37 cellular contexts compared by ENCODE assay signal in genomic region chr7:51521054-51521453, GRCh38.
"Had no signal": no experiment of that assay in that cellular context is flagged by ENCODE, and none has a peak within 500 bp of the region (broad histone marks: within the 10 kb centered on the region; RNA-seq: fewer than 3 reads in every experiment).

No MANE protein-coding gene starts in this region.

- H3K36me3 ChIP-seq: ascending aorta, cardiac muscle cell had no signal

- H3K4me1 ChIP-seq: ascending aorta had no signal

- DNase-seq: activated B cell treated with CpG ODN at 0.5 μM for 24 hours; activated CD4-positive, alpha-beta memory T cell treated with anti-CD3 and anti-CD28 coated beads for 36 hours; activated CD4-positive, alpha-beta T cell treated with anti-CD3 and anti-CD28 coated beads for 4 hours; activated CD4-positive, alpha-beta T cell treated with anti-CD3 and anti-CD28 coated beads, Interleukin-2, amount 10 ng/mL, durations not matched to agents 24 days and 14 days; activated CD4-positive, alpha-beta T cell treated with anti-CD3 and anti-CD28 coated beads, Interleukin-2, amount 50 U/mL, for 1 hour; activated CD4-positive, alpha-beta T cell treated with anti-CD3 and anti-CD28 coated beads, Interleukin-2, amount 50 U/mL, for 4 hours; activated CD4-positive, CD25-positive, alpha-beta regulatory T cell treated with anti-CD3 and anti-CD28 coated beads, Interleukin-2, amount 50 U/mL, for 72 hours; activated CD8-positive, alpha-beta memory T cell treated with anti-CD3 and anti-CD28 coated beads, Interleukin-2, amount 50 U/mL, for 4 hours; activated CD8-positive, alpha-beta T cell treated with anti-CD3 and anti-CD28 coated beads for 36 hours; activated effector memory CD4-positive, alpha-beta T cell treated with Interleukin-2 at 50 U/mL for 16 hours; activated gamma-delta T cell; activated naive CD4-positive, alpha-beta T cell treated with anti-CD3 and anti-CD28 coated beads, Interleukin-2, amount 10 ng/mL, durations not matched to agents 7 days and 5 days; activated naive CD4-positive, alpha-beta T cell treated with Interleukin-2 at 50 U/mL for 16 hours; activated naive CD8-positive, alpha-beta T cell treated with anti-CD3 and anti-CD28 coated beads, Interleukin-2, amount 10 ng/mL, durations not matched to agents 7 days and 5 days; activated naive CD8-positive, alpha-beta T cell treated with anti-CD3 and anti-CD28 coated beads, Interleukin-2, amount 50 U/mL, for 24 hours; activated T-cell treated with anti-CD3 and anti-CD28 coated beads for 4 hours; activated T-cell treated with anti-CD3 and anti-CD28 coated beads, Interleukin-2, amount 50 U/mL, for 1 hour; activated T-cell treated with anti-CD3 and anti-CD28 coated beads, Interleukin-2, amount 50 U/mL, for 48 hours; amygdala; anterior cingulate cortex; caudate nucleus; cerebellar nuclear complex; T-helper 1 cell; T-helper 2 cell; T-helper 9 cell had no signal

- H3K4me1 Mint-ChIP-seq: activated B cell treated with CpG ODN at 0.5 μM for 24 hours; activated CD4-positive, alpha-beta T cell treated with anti-CD3 and anti-CD28 coated beads, Interleukin-2, amount 10 ng/mL, durations not matched to agents 24 days and 14 days; activated naive CD4-positive, alpha-beta T cell treated with anti-CD3 and anti-CD28 coated beads, Interleukin-2, amount 10 ng/mL, durations not matched to agents 7 days and 5 days; activated naive CD4-positive, alpha-beta T cell treated with anti-CD3 and anti-CD28 coated beads, Interleukin-2, amount 50 U/mL, for 24 hours; activated naive CD8-positive, alpha-beta T cell treated with anti-CD3 and anti-CD28 coated beads, Interleukin-2, amount 10 ng/mL, durations not matched to agents 7 days and 5 days; activated naive CD8-positive, alpha-beta T cell treated with anti-CD3 and anti-CD28 coated beads, Interleukin-2, amount 50 U/mL, for 24 hours; central memory CD8-positive, alpha-beta T cell had no signal

- H3K27me3 ChIP-seq: ascending aorta, cardiac muscle cell had no signal

- H3K36me3 Mint-ChIP-seq: activated CD4-positive, alpha-beta memory T cell treated with anti-CD3 and anti-CD28 coated beads for 36 hours; activated naive CD4-positive, alpha-beta T cell treated with anti-CD3 and anti-CD28 coated beads, Interleukin-2, amount 10 ng/mL, durations not matched to agents 7 days and 5 days; activated naive CD4-positive, alpha-beta T cell treated with anti-CD3 and anti-CD28 coated beads, Interleukin-2, amount 50 U/mL, for 24 hours; activated naive CD8-positive, alpha-beta T cell; activated naive CD8-positive, alpha-beta T cell treated with anti-CD3 and anti-CD28 coated beads, Interleukin-2, amount 10 ng/mL, durations not matched to agents 7 days and 5 days; brain had no signal

- H3K27ac ChIP-seq: ascending aorta, cardiac muscle cell, VCaP had no signal

- H3K9me3 Mint-ChIP-seq: activated CD4-positive, alpha-beta memory T cell treated with anti-CD3 and anti-CD28 coated beads for 36 hours; activated CD8-positive, alpha-beta T cell treated with anti-CD3 and anti-CD28 coated beads for 36 hours; activated naive CD4-positive, alpha-beta T cell treated with anti-CD3 and anti-CD28 coated beads, Interleukin-2, amount 10 ng/mL, durations not matched to agents 7 days and 5 days; activated naive CD8-positive, alpha-beta T cell treated with anti-CD3 and anti-CD28 coated beads, Interleukin-2, amount 10 ng/mL, durations not matched to agents 7 days and 5 days; activated naive CD8-positive, alpha-beta T cell treated with anti-CD3 and anti-CD28 coated beads, Interleukin-2, amount 50 U/mL, for 24 hours; activated T-helper 2 cell treated with anti-CD3 and anti-CD28 coated beads, Interferon-gamma antibody, Interleukin-2, Interleukin-4, amounts not matched to agents 10 μg/mL and 5 μg/mL and 100 μg/mL, durations not matched to agents 14 hours and 24 hours and 36 hours; central memory CD8-positive, alpha-beta T cell; T-helper 1 cell treated with Interleukin-12 subunit alpha and Interleukin-12 subunit beta and Interleukin-4 antibody, amounts not matched to agents 30 μg/mL and 1 μg/mL, for 36 hours; T-helper 2 cell treated with Interferon-gamma antibody and Interleukin-4, amounts not matched to agents 5 μg/mL and 100 μg/mL, for 36 hours had no signal

- H3K27ac Mint-ChIP-seq: activated B cell treated with CpG ODN at 0.5 μM for 24 hours; activated CD4-positive, alpha-beta memory T cell treated with anti-CD3 and anti-CD28 coated beads for 36 hours; activated CD4-positive, alpha-beta T cell treated with anti-CD3 and anti-CD28 coated beads, Interleukin-2, amount 10 ng/mL, durations not matched to agents 24 days and 14 days; activated CD8-positive, alpha-beta T cell treated with anti-CD3 and anti-CD28 coated beads for 36 hours; activated naive CD4-positive, alpha-beta T cell treated with anti-CD3 and anti-CD28 coated beads, Interleukin-2, amount 10 ng/mL, durations not matched to agents 7 days and 5 days; activated naive CD4-positive, alpha-beta T cell treated with anti-CD3 and anti-CD28 coated beads, Interleukin-2, amount 50 U/mL, for 24 hours; activated naive CD8-positive, alpha-beta T cell; activated naive CD8-positive, alpha-beta T cell treated with anti-CD3 and anti-CD28 coated beads, Interleukin-2, amount 10 ng/mL, durations not matched to agents 7 days and 5 days; activated naive CD8-positive, alpha-beta T cell treated with anti-CD3 and anti-CD28 coated beads, Interleukin-2, amount 50 U/mL, for 24 hours; activated T-helper 2 cell treated with anti-CD3 and anti-CD28 coated beads, Interferon-gamma antibody, Interleukin-2, Interleukin-4, amounts not matched to agents 10 μg/mL and 5 μg/mL and 100 μg/mL, durations not matched to agents 14 hours and 24 hours and 36 hours; T-helper 1 cell treated with Interleukin-12 subunit alpha and Interleukin-12 subunit beta and Interleukin-4 antibody, amounts not matched to agents 30 μg/mL and 1 μg/mL, for 36 hours; T-helper 2 cell treated with Interferon-gamma antibody and Interleukin-4, amounts not matched to agents 5 μg/mL and 100 μg/mL, for 36 hours had no signal

- ATAC-seq: activated CD8-positive, alpha-beta T cell treated with anti-CD3 and anti-CD28 coated beads for 36 hours; activated naive CD8-positive, alpha-beta T cell treated with anti-CD3 and anti-CD28 coated beads, Interleukin-2, amount 50 U/mL, for 24 hours had no signal

- H3K4me3 Mint-ChIP-seq: activated B cell treated with CpG ODN at 0.5 μM for 24 hours; activated CD4-positive, alpha-beta memory T cell treated with anti-CD3 and anti-CD28 coated beads for 36 hours; activated CD4-positive, alpha-beta T cell treated with anti-CD3 and anti-CD28 coated beads, Interleukin-2, amount 10 ng/mL, durations not matched to agents 24 days and 14 days; activated CD8-positive, alpha-beta T cell treated with anti-CD3 and anti-CD28 coated beads for 36 hours; activated naive CD4-positive, alpha-beta T cell treated with anti-CD3 and anti-CD28 coated beads, Interleukin-2, amount 10 ng/mL, durations not matched to agents 7 days and 5 days; activated naive CD4-positive, alpha-beta T cell treated with anti-CD3 and anti-CD28 coated beads, Interleukin-2, amount 50 U/mL, for 24 hours; activated naive CD8-positive, alpha-beta T cell; activated naive CD8-positive, alpha-beta T cell treated with anti-CD3 and anti-CD28 coated beads, Interleukin-2, amount 10 ng/mL, durations not matched to agents 7 days and 5 days; activated naive CD8-positive, alpha-beta T cell treated with anti-CD3 and anti-CD28 coated beads, Interleukin-2, amount 50 U/mL, for 24 hours; brain; central memory CD8-positive, alpha-beta T cell; T-helper 1 cell treated with Interleukin-12 subunit alpha and Interleukin-12 subunit beta and Interleukin-4 antibody, amounts not matched to agents 30 μg/mL and 1 μg/mL, for 36 hours; T-helper 2 cell treated with Interferon-gamma antibody and Interleukin-4, amounts not matched to agents 5 μg/mL and 100 μg/mL, for 36 hours had no signal

- FAIRE-seq: bronchial epithelial cell, TTC549 had no signal

- H3K27me3 Mint-ChIP-seq: activated B cell treated with CpG ODN at 0.5 μM for 24 hours; activated CD4-positive, alpha-beta memory T cell treated with anti-CD3 and anti-CD28 coated beads for 36 hours; activated CD4-positive, alpha-beta T cell treated with anti-CD3 and anti-CD28 coated beads, Interleukin-2, amount 10 ng/mL, durations not matched to agents 24 days and 14 days; activated CD8-positive, alpha-beta T cell treated with anti-CD3 and anti-CD28 coated beads for 36 hours; activated naive CD4-positive, alpha-beta T cell treated with anti-CD3 and anti-CD28 coated beads, Interleukin-2, amount 10 ng/mL, durations not matched to agents 7 days and 5 days; activated naive CD4-positive, alpha-beta T cell treated with anti-CD3 and anti-CD28 coated beads, Interleukin-2, amount 50 U/mL, for 24 hours; activated naive CD8-positive, alpha-beta T cell; activated naive CD8-positive, alpha-beta T cell treated with anti-CD3 and anti-CD28 coated beads, Interleukin-2, amount 10 ng/mL, durations not matched to agents 7 days and 5 days; activated naive CD8-positive, alpha-beta T cell treated with anti-CD3 and anti-CD28 coated beads, Interleukin-2, amount 50 U/mL, for 24 hours; brain; central memory CD8-positive, alpha-beta T cell had no signal

- H3K4me3 ChIP-seq: ascending aorta, cardiac muscle cell had no signal

- H3K9me3 ChIP-seq: ascending aorta had no signal
